In genomic region chr1:183370399-183371058, GRCh38 we compare ENCODE assay signal across 2 cellular contexts.
A peak's percentile ranks its signal among the peaks of the same experiment; 100 is the strongest.
TF ChIP-seq lines count a peak whose summit lies in the region.

No MANE protein-coding gene starts in this region.

TF ChIP-seq in SK-N-SH, 30 proteins besides CTCF, POLR2A, EP300 and RAD21:
- TF ChIP-seq REST (IDR thresholded peaks at IDR 0.05; ENCODE audit: low read depth, low read length) (peak; percentile 48; the same call in 1 of the 2 replicates), EZH2phosphoT487 (IDR thresholded peaks at IDR 0.05; ENCODE audit: borderline replicate concordance, low read depth) (no peak)
TF ChIP-seq in SK-N-SH: peak in this region for 1.

TF ChIP-seq in SK-N-SH treated with all-trans-retinoic acid at 6 μM for 48 hours, 23 proteins besides CTCF, POLR2A, EP300 and RAD21 (continued from another document):
- TF ChIP-seq, protein P1, sequence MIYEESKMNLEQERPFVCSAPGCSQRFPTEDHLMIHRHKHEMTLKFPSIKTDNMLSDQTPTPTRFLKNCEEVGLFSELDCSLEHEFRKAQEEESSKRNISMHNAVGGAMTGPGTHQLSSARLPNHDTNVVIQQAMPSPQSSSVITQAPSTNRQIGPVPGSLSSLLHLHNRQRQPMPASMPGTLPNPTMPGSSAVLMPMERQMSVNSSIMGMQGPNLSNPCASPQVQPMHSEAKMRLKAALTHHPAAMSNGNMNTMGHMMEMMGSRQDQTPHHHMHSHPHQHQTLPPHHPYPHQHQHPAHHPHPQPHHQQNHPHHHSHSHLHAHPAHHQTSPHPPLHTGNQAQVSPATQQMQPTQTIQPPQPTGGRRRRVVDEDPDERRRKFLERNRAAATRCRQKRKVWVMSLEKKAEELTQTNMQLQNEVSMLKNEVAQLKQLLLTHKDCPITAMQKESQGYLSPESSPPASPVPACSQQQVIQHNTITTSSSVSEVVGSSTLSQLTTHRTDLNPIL (CRISPR knock-in tag; IDR thresholded peaks at IDR 0.05; ENCODE audit: low read depth): no peak
- no peak for TF ChIP-seq TSHZ2 (CRISPR knock-in tag; IDR thresholded peaks at IDR 0.05)
TF ChIP-seq in SK-N-SH treated with all-trans-retinoic acid at 6 μM for 48 hours: peak in this region for 0.
